ENCODE assay signal across 8 cellular contexts in the genomic region with DNA sequence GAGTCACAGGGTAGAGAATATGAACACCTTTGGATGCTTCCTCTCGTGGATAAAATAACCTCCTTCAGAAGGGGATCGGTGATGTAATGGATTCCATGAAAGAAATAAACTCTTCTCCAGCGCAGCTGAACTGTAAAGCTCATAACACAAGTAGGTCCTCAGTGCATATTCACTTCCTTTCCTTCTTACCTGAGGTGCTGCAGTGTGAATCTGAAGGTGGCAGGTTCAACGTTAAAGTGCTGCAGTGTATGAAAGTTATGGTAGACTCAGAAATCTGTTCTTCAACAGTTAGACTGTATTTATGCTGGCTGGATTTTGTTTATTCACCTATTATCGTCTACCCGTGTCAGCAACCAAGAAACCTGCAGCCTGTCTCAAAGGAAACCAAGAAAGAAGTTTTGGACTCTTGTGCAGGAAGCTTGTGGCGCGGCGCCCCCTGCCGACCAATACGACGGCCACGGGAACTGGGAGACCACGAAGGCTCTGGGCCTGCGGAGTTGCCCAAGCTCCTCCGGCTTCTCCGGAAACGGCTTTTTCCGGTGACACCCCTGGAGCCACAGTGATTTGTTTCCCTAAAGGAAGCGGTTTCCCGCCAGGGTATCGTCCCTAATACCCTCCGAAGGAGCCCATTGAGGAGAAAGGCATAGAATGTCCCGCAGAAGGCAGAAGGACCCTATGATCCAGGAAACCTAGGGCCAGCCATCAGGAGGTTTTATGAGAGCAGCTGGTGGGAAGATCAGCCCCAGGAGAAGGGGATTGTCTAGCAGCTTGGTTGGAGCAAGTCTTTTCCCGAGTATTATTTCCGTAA. TPM values are rescaled to one million over a fixed set of nuclear protein-coding genes. Genes with fewer than 3 reads are reported as not detected.
DNase-seq lines count a peak whose midpoint lies in the region; ATAC-seq, FAIRE-seq and TF ChIP-seq lines count a peak whose summit lies in the region.

No MANE protein-coding gene starts in this region.

- H3K36me3 ChIP-seq in HUES48 (ENCODE audit: control insufficient read depth, insufficient read depth, low read length) (no peaks in the 10 kb centered on the region), K562 (ENCODE audit: control insufficient read depth, insufficient read depth, low read length) (no peaks in the 10 kb centered on the region), iPS-20b (ENCODE audit: insufficient read depth, low read depth, low read length) (no peaks in the 10 kb centered on the region)

- POLR2A ChIA-PET in K562 (lab: Yijun Ruan, JAX): interaction anchor here (1.6 kb wide), 1 partner anchor 98 kb away, joined by 4 read pairs; no protein-coding TSS in a partner anchor

- FAIRE-seq in K562 (lab: Jason Lieb, UNC): peak; percentile 83

- in situ Hi-C loops in K562 (cut with MboI): loop anchor here (5.0 kb wide), 1 partner anchor 84 kb away; the partner anchor contains the start of gene RNASE2

- ATAC-seq in GM18505 (IDR thresholded peaks at IDR 0.05; ENCODE audit: unreplicated experiment): peak; percentile 66
- peak; percentile 99 for ATAC-seq in K562

- H3K4me2 ChIP-seq in K562 (ENCODE audit: insufficient read depth, low read length): peak overlapping the region; percentile 64

- H3K4me3 ChIP-seq in HUES48 (ENCODE audit: low read depth, low read length) (peak overlapping the region; percentile 61), K562 (no peak overlapping the region), iPS-20b (ENCODE audit: low read length) (peak overlapping the region; percentile 59)

- no peak for TF ChIP-seq EP300 in K562 (IDR thresholded peaks at IDR 0.05; ENCODE audit: low read length)

- peak; percentile 26 for DNase-seq in 8988T
- DNase-seq in UCSD-AML1 (lab: John Stamatoyannopoulos, UW; ENCODE audit: unreplicated experiment): peak; percentile 89
- DNase-seq in K562 (ENCODE audit: extremely low read depth in 1 of 4, low spot score in 3 of 4): peak; percentile 44 to 81 (median 50)
- DNase-seq in stimulated activated CD4-positive, alpha-beta T cell treated with anti-CD3 and anti-CD28 coated beads, Interleukin-12 subunit alpha, Interleukin-12 subunit beta, amount 100 ng/mL, for 24 hours (ENCODE audit: low read depth in 2 of 2): peak; percentile 65 to 85
- no peak for DNase-seq in NCI-H2029 (lab: John Stamatoyannopoulos, UW)

- H3K4me1 ChIP-seq in HUES48 (ENCODE audit: control insufficient read depth, insufficient read depth, low read length): no peaks in the 10 kb centered on the region
- H3K4me1 ChIP-seq in K562 (replicated peaks in 1 of 2; ENCODE audit: control insufficient read depth in 2 of 2, insufficient read depth in 2 of 2, low read length in 2 of 2): no peaks in the 10 kb centered on the region; a peak in 1 of 5 replicates
- no peaks in the 10 kb centered on the region for H3K4me1 ChIP-seq in iPS-20b (ENCODE audit: insufficient read depth, low read length)

- H2AFZ ChIP-seq in K562 (ENCODE audit: low read depth, low read length): peak overlapping the region; percentile 94

- TF ChIP-seq POLR2A in GM18505 (IDR thresholded peaks at IDR 0.05; ENCODE audit: borderline replicate concordance, extremely low read depth, insufficient read depth, insufficient read length): no peak
- no peak for TF ChIP-seq POLR2A in K562 (conservative IDR thresholded peaks at IDR 0.05)

- H3K79me2 ChIP-seq in K562 (ENCODE audit: control insufficient read depth, insufficient read depth, low read length): no peaks in the 10 kb centered on the region

- peak; percentile 63 to 72 for TF ChIP-seq RAD21 in K562 (CRISPR knock-in tag; conservative IDR thresholded peaks at IDR 0.05 in 1 of 2, IDR thresholded peaks at IDR 0.05 in 1 of 2)

- H3K9me3 ChIP-seq in HUES48 (ENCODE audit: control insufficient read depth, insufficient read depth, low read length) (no peaks in the 10 kb centered on the region), K562 (replicated peaks; ENCODE audit: control insufficient read depth, insufficient read depth, low read depth, low read length) (no peaks in the 10 kb centered on the region), iPS-20b (ENCODE audit: insufficient read depth, low read depth, low read length) (peaks cover 4% of the 10 kb centered on the region; the same call in 1 of the 2 replicates)

- H3K27me3 ChIP-seq in HUES48 (ENCODE audit: control insufficient read depth, insufficient read depth, low read length) (peaks cover 15% of the 10 kb centered on the region; the same call in 1 of the 2 replicates), K562 (ENCODE audit: control insufficient read depth in 2 of 2, insufficient read depth in 2 of 2, low read length in 2 of 2) (no peaks in the 10 kb centered on the region; a peak in 1 of 5 replicates), iPS-20b (ENCODE audit: insufficient read depth, low read length) (peaks cover 23% of the 10 kb centered on the region; the same call in 1 of the 2 replicates)

- WGBS in K562 (ENCODE audit: insufficient coverage, low coverage, missing lambda C conversion rate): 8% methylated on average over 24 of the region's 26 CpGs

- TF ChIP-seq CTCF in K562 (IDR thresholded peaks at IDR 0.05 in 2 of 3, conservative IDR thresholded peaks at IDR 0.05 in 1 of 3; ENCODE audit: insufficient read depth in 2 of 3, low read depth in 1 of 3, low read length in 3 of 3): peak; percentile 79 to 85 (median 84)

- H3K9me1 ChIP-seq in K562 (ENCODE audit: control insufficient read depth, insufficient read depth, low read length): no peaks in the 10 kb centered on the region

- H3K9ac ChIP-seq in HUES48 (ENCODE audit: low read depth, low read length) (peak overlapping the region; percentile 59), K562 (ENCODE audit: insufficient read depth in 1 of 2, low read depth in 2 of 2, low read length in 2 of 2) (no peak overlapping the region; a peak in 1 of 4 replicates), iPS-20b (ENCODE audit: low read depth, low read length) (peak overlapping the region; percentile 55; the same call in 1 of the 2 replicates)

- CTCF ChIA-PET in K562 (lab: Yijun Ruan, JAX; ENCODE audit: low intra/inter-chr PET ratio): interaction anchor here (0.6 to 1.2 kb wide), 3 partner anchors 176 to 584 kb away, joined by 3 to 5 read pairs (median 4); no protein-coding TSS in a partner anchor

- BruUV-seq in K562 (replicated peaks; lab: Mats Ljungman, UMichigan): no TSS peak

- intact Hi-C loops in K562 (cut with micrococcal nuclease): loop anchor here (5.0 kb wide), 2 partner anchors 99 to 176 kb away; no protein-coding TSS in a partner anchor

- H4K20me1 ChIP-seq in K562 (replicated peaks; ENCODE audit: control insufficient read depth, insufficient read depth, low read length): no peaks in the 10 kb centered on the region

- H3K27ac ChIP-seq in HUES48 (ENCODE audit: low read depth, low read length) (no peak overlapping the region), K562 (ENCODE audit: extremely low read depth, low read depth, low read length) (no peak overlapping the region), iPS-20b (ENCODE audit: low read length) (no peak overlapping the region)

TF ChIP-seq in K562, 482 proteins besides CTCF, POLR2A, EP300 and RAD21 (continues in another document):
- no peak for TF ChIP-seq ZNF239 (CRISPR knock-in tag; IDR thresholded peaks at IDR 0.05)
- 0 out of 2 replicates have a peak, but pooled peaks have one; percentile 14 for TF ChIP-seq CTBP1 (IDR thresholded peaks at IDR 0.05; ENCODE audit: borderline replicate concordance)
- TF ChIP-seq, protein P1, sequence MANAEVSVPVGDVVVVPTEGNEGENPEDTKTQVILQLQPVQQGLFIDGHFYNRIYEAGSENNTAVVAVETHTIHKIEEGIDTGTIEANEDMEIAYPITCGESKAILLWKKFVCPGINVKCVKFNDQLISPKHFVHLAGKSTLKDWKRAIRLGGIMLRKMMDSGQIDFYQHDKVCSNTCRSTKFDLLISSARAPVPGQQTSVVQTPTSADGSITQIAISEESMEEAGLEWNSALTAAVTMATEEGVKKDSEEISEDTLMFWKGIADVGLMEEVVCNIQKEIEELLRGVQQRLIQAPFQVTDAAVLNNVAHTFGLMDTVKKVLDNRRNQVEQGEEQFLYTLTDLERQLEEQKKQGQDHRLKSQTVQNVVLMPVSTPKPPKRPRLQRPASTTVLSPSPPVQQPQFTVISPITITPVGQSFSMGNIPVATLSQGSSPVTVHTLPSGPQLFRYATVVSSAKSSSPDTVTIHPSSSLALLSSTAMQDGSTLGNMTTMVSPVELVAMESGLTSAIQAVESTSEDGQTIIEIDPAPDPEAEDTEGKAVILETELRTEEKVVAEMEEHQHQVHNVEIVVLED (CRISPR knock-in tag; IDR thresholded peaks at IDR 0.05): no peak
- TF ChIP-seq ZNF217 (CRISPR knock-in tag; IDR thresholded peaks at IDR 0.05): no peak
- peak; percentile 64 for TF ChIP-seq L3MBTL2 (IDR thresholded peaks at IDR 0.05)

RNA-seq across cellular contexts. Expression of gene RNASE3, which starts 17.6 kb away (rescaled TPM):
- total RNA-seq in K562 (2011; cell fraction: chromatin; rRNA removed; ENCODE audit: low replicate concordance): not detected in 2 replicates
- total RNA-seq in K562 (2011; cell fraction: nucleolus; rRNA removed): not detected in 2 replicates
- total RNA-seq in K562 (2011; cell fraction: nucleoplasm; rRNA removed): not detected in 2 replicates
- total RNA-seq in K562 (2014; rRNA removed) (not detected in 2 replicates), K562 (2014; rRNA removed; fragmentation: Illumina TruSeq; extraction: Trizol) (not detected in 2 replicates), K562 (2015; rRNA removed; fragmentation: Illumina TruSeq; extraction: Trizol) (not detected in 2 replicates), K562 (2021) (not detected in 2 replicates)
- polyA plus RNA-seq in K562 (2011; rRNA removed) (not detected in 2 replicates), K562 (2014; fragmentation: Illumina TruSeq; extraction: Trizol) (not detected in 2 replicates), K562 (2014; fragmentation: Nextera tagmentation; extraction: Ambion mirVana) (not detected), K562 (2014; rRNA removed) (not detected in 2 replicates)
- not detected in 2 replicates for polyA plus RNA-seq in K562 (2011; cell fraction: cytosol; rRNA removed)
- not detected in 2 replicates for polyA plus RNA-seq in K562 (2011; cell fraction: nucleus; rRNA removed)
- polyA plus RNA-seq in K562 (2012): not detected in 2 replicates
- not detected in 2 replicates for polyA minus RNA-seq in K562 (2011; rRNA and poly(A)+ RNA removed)
- not detected in 2 replicates for polyA minus RNA-seq in K562 (2011; cell fraction: cytosol; rRNA and poly(A)+ RNA removed)
- not detected in 2 replicates for polyA minus RNA-seq in K562 (2011; cell fraction: nucleus; rRNA and poly(A)+ RNA removed)

Comparison
In these comparisons a context has a peak if more than half of its experiments do, and no peak if none do; other contexts are left out.
1. H3K9ac ChIP-seq: peak in HUES48 (single experiment) and iPS-20b (single experiment); none in K562 (0 of 2).